12 cellular contexts compared by ENCODE assay signal in genomic region chr11:73189315-73189714, GRCh38. TPM values are rescaled to one million over a fixed set of nuclear protein-coding genes. Genes with fewer than 3 reads are reported as not detected.
DNase-seq lines count a peak whose midpoint lies in the region; ATAC-seq and TF ChIP-seq lines count a peak whose summit lies in the region.
"Had no signal": no experiment of that assay in that cellular context is flagged by ENCODE, and none has a peak within 500 bp of the region (broad histone marks: within the 10 kb centered on the region; RNA-seq: fewer than 3 reads in every experiment).

No MANE protein-coding gene starts in this region.

- H2BK15ac ChIP-seq in neuronal stem cell (ENCODE audit: low read length), result no peak overlapping the region

- H2AFZ ChIP-seq in neuronal stem cell (ENCODE audit: low read length), result no peak overlapping the region

- H3K4me1 Mint-ChIP-seq in activated CD8-positive, alpha-beta T cell treated with anti-CD3 and anti-CD28 coated beads for 36 hours (ENCODE audit: low read depth), result peaks cover 3% of the 10 kb centered on the region

- TF ChIP-seq CTCF in activated CD8-positive, alpha-beta T cell treated with anti-CD3 and anti-CD28 coated beads for 36 hours (IDR thresholded peaks at IDR 0.05), result no peak

- ATAC-seq in GM21515 (IDR thresholded peaks at IDR 0.05; ENCODE audit: unreplicated experiment), result peak; percentile 55
- ATAC-seq in activated CD8-positive, alpha-beta T cell treated with anti-CD3 and anti-CD28 coated beads for 36 hours, result no peak
- ATAC-seq: body of pancreas had no signal

- H2AK5ac ChIP-seq in neuronal stem cell (ENCODE audit: low read depth, low read length), result no peak overlapping the region

- H3K79me1 ChIP-seq in neuronal stem cell (ENCODE audit: low read depth, low read length), result no peaks in the 10 kb centered on the region

- no peak overlapping the region for H2BK5ac ChIP-seq in neuronal stem cell (ENCODE audit: low read length)

- no peak overlapping the region for H4K8ac ChIP-seq in neuronal stem cell (ENCODE audit: low read depth, low read length)

- DNase-seq in GDM1 (lab: John Stamatoyannopoulos, UW), result peak; percentile 90
- DNase-seq in OCI-M1 (lab: John Stamatoyannopoulos, UW), result peak; percentile 85
- peak; percentile 81 for DNase-seq in medulla oblongata (ENCODE audit: extremely low spot score)
- no peak for DNase-seq in neuronal stem cell (ENCODE audit: low spot score)
- DNase-seq in activated CD8-positive, alpha-beta T cell treated with anti-CD3 and anti-CD28 coated beads for 36 hours, result no peak
- DNase-seq in stimulated activated CD4-positive, alpha-beta T cell treated with anti-CD3 and anti-CD28 coated beads, Interleukin-2, amount 100 ng/mL, for 24 hours, result no peak
- DNase-seq in HuH-7.5 (ENCODE audit: low spot score), result no peak
- DNase-seq: activated T-cell treated with anti-CD3 and anti-CD28 coated beads, Interleukin-2, amount 50 U/mL, for 1 hour; CD8-positive, alpha-beta memory T cell; NCI-H524 had no signal

- H3K4me2 ChIP-seq in neuronal stem cell (ENCODE audit: insufficient read depth, low read length, poor library complexity, severe bottlenecking), result no peak overlapping the region

- no peak overlapping the region for H2BK120ac ChIP-seq in neuronal stem cell (ENCODE audit: low read depth, low read length)

- no peak overlapping the region for H4K91ac ChIP-seq in neuronal stem cell (ENCODE audit: low read depth, low read length, poor library complexity)

- no peak overlapping the region for H2BK12ac ChIP-seq in neuronal stem cell (ENCODE audit: low read length)

- POLR2A ChIA-PET in activated CD8-positive, alpha-beta T cell treated with anti-CD3 and anti-CD28 coated beads for 36 hours (lab: Charles Lee), result no interaction called here

- H3K23ac ChIP-seq in neuronal stem cell (ENCODE audit: low read depth, low read length, poor library complexity), result no peak overlapping the region

- no peak overlapping the region for H3K4ac ChIP-seq in neuronal stem cell (ENCODE audit: low read length)

- H3K36me3 ChIP-seq in neuronal stem cell (replicated peaks in 1 of 2; ENCODE audit: control insufficient read depth in 2 of 2, insufficient read depth in 2 of 2, low read length in 2 of 2), result no peaks in the 10 kb centered on the region

- no peak overlapping the region for H3K14ac ChIP-seq in neuronal stem cell (ENCODE audit: low read length)

- WGBS in neuronal stem cell (ENCODE audit: extremely low coverage in 2 of 2, insufficient read length in 2 of 2, insufficient replicate concordance in 1 of 2), 2 donors, result no CpG with 5 or more reads among the region's 8 CpGs

- no peaks in the 10 kb centered on the region for H3K36me3 Mint-ChIP-seq in activated CD8-positive, alpha-beta T cell treated with anti-CD3 and anti-CD28 coated beads for 36 hours (ENCODE audit: low read depth)
- H3K36me3 Mint-ChIP-seq: CD8-positive, alpha-beta memory T cell had no signal

- no peaks in the 10 kb centered on the region for H3K9me3 Mint-ChIP-seq in activated CD8-positive, alpha-beta T cell treated with anti-CD3 and anti-CD28 coated beads for 36 hours
- H3K9me3 Mint-ChIP-seq: CD8-positive, alpha-beta memory T cell had no signal

- CTCF ChIA-PET in activated CD8-positive, alpha-beta T cell treated with anti-CD3 and anti-CD28 coated beads for 36 hours (lab: Charles Lee), result interaction anchor here (1.2 to 2.5 kb wide), 2 partner anchors 47 to 100 kb away, joined by 4 to 7 read pairs; no protein-coding TSS in a partner anchor

- no peak overlapping the region for H3K4me3 Mint-ChIP-seq in activated CD8-positive, alpha-beta T cell treated with anti-CD3 and anti-CD28 coated beads for 36 hours
- H3K4me3 Mint-ChIP-seq: CD8-positive, alpha-beta memory T cell had no signal

- H3K27me3 ChIP-seq in neuronal stem cell (ENCODE audit: control insufficient read depth in 3 of 3, insufficient read depth in 3 of 3, low read depth in 1 of 3, low read length in 3 of 3), result peaks cover 0 to 35% (median 0%) of the 10 kb centered on the region in 3 experiments
- H3K27me3 ChIP-seq: body of pancreas had no signal

- no peak overlapping the region for H3K27ac ChIP-seq in neuronal stem cell (replicated peaks; ENCODE audit: low read length)
- H3K27ac ChIP-seq: body of pancreas had no signal

- H3K4me1 ChIP-seq in neuronal stem cell (ENCODE audit: control insufficient read depth in 2 of 2, insufficient read depth in 1 of 2, low read depth in 1 of 2, low read length in 2 of 2), result peaks cover 3 to 9% of the 10 kb centered on the region in 2 donors
- H3K4me1 ChIP-seq: body of pancreas had no signal

- no peak overlapping the region for H3K27ac Mint-ChIP-seq in activated CD8-positive, alpha-beta T cell treated with anti-CD3 and anti-CD28 coated beads for 36 hours

- intact Hi-C loops in activated CD8-positive, alpha-beta T cell treated with anti-CD3 and anti-CD28 coated beads for 36 hours (cut with micrococcal nuclease), result loop anchor here (10.0 kb wide), 2 partner anchors 105 to 355 kb away; no protein-coding TSS in a partner anchor

- no peaks in the 10 kb centered on the region for H3K9me3 ChIP-seq in neuronal stem cell (replicated peaks in 1 of 2; ENCODE audit: control insufficient read depth in 2 of 2, insufficient read depth in 1 of 2, low read depth in 1 of 2, low read length in 2 of 2)
- H3K9me3 ChIP-seq: body of pancreas had no signal

- H3K4me3 ChIP-seq in neuronal stem cell (ENCODE audit: low read length in 2 of 2), result no peak overlapping the region
- H3K4me3 ChIP-seq: body of pancreas had no signal

- H3K9ac ChIP-seq in neuronal stem cell (ENCODE audit: low read depth, low read length, poor library complexity), result no peak overlapping the region

- H3K27me3 Mint-ChIP-seq in activated CD8-positive, alpha-beta T cell treated with anti-CD3 and anti-CD28 coated beads for 36 hours, result peaks cover 6% of the 10 kb centered on the region

- H3K18ac ChIP-seq in neuronal stem cell (ENCODE audit: low read length), result no peak overlapping the region

RNA-seq across cellular contexts. Expression of gene P2RY2, which starts 28.8 kb away (rescaled TPM):
- 1.2 TPM for polyA plus RNA-seq in neuronal stem cell (2013, experiment 1 of 2)
- polyA plus RNA-seq in neuronal stem cell (2013, experiment 2 of 2), result 1.2 TPM
- total RNA-seq in activated CD8-positive, alpha-beta T cell treated with anti-CD3 and anti-CD28 coated beads for 36 hours, result not detected
- total RNA-seq: CD8-positive, alpha-beta memory T cell had no signal
- polyA plus RNA-seq: CD8-positive, alpha-beta memory T cell had no signal

RNA-seq across cellular contexts. Expression of gene FCHSD2, which starts 47.2 kb away (rescaled TPM):
- 21.2 TPM for polyA plus RNA-seq in neuronal stem cell (2013, experiment 1 of 2)
- 22.1 TPM for polyA plus RNA-seq in neuronal stem cell (2013, experiment 2 of 2)
- 10 to 100 TPM; 23.6 to 24.8 TPM for total RNA-seq in activated CD8-positive, alpha-beta T cell treated with anti-CD3 and anti-CD28 coated beads for 36 hours

Comparison
In these comparisons a context has a peak if more than half of its experiments do, and no peak if none do; other contexts are left out.
1. DNase-seq: peak in GDM1 (single experiment), OCI-M1 (single experiment) and medulla oblongata (single experiment); none in neuronal stem cell (single experiment), activated CD8-positive, alpha-beta T cell treated with anti-CD3 and anti-CD28 coated beads for 36 hours (single experiment), stimulated activated CD4-positive, alpha-beta T cell treated with anti-CD3 and anti-CD28 coated beads, Interleukin-2, amount 100 ng/mL, for 24 hours (0 of 2) and HuH-7.5 (single experiment).